ENCODE assay signal across 15 cellular contexts in genomic region chr15:96359371-96359771, GRCh38. TPM values are rescaled to one million over a fixed set of nuclear protein-coding genes. Genes with fewer than 3 reads are reported as not detected.
A peak's percentile ranks its signal among the peaks of the same experiment; 100 is the strongest.
DNase-seq lines count a peak whose midpoint lies in the region; ATAC-seq and TF ChIP-seq lines count a peak whose summit lies in the region.
"Had no signal": no experiment of that assay in that cellular context is flagged by ENCODE, and none has a peak within 500 bp of the region (broad histone marks: within the 10 kb centered on the region; RNA-seq: fewer than 3 reads in every experiment).

No MANE protein-coding gene starts in this region.

- H3K9me3 Mint-ChIP-seq in nephron progenitor cell, result no peaks in the 10 kb centered on the region
- H3K9me3 Mint-ChIP-seq: activated naive CD8-positive, alpha-beta T cell treated with anti-CD3 and anti-CD28 coated beads, Interleukin-2, amount 50 U/mL, for 24 hours had no signal

- H3K9me3 ChIP-seq in adrenal gland (replicated peaks in 1 of 3) (no peaks in the 10 kb centered on the region), right cardiac atrium (ENCODE audit: control insufficient read depth, low read length) (no peaks in the 10 kb centered on the region), psoas muscle (no peaks in the 10 kb centered on the region)
- H3K9me3 ChIP-seq: neutrophil, upper lobe of left lung had no signal

- no peak overlapping the region for H2AFZ ChIP-seq in ACC112 (ENCODE audit: low read length, unreplicated experiment)

- no peaks in the 10 kb centered on the region for H3K27me3 ChIP-seq in ACC112 (ENCODE audit: insufficient read depth, low read length)
- no peaks in the 10 kb centered on the region for H3K27me3 ChIP-seq in adrenal gland
- H3K27me3 ChIP-seq in right cardiac atrium (ENCODE audit: control insufficient read depth, insufficient read depth), result no peaks in the 10 kb centered on the region
- H3K27me3 ChIP-seq in psoas muscle (ENCODE audit: insufficient read depth in 3 of 3, low read length in 2 of 3), result peaks cover 4 to 91% (median 39%) of the 10 kb centered on the region in 3 donors

- TF ChIP-seq CTCF in adrenal gland (IDR thresholded peaks at IDR 0.05) (no peak), psoas muscle (IDR thresholded peaks at IDR 0.05) (no peak), nephron progenitor cell (IDR thresholded peaks at IDR 0.05) (no peak)

- peaks cover 31% of the 10 kb centered on the region for H3K4me1 ChIP-seq in ACC112 (ENCODE audit: control insufficient read depth, insufficient read depth, low read length, unreplicated experiment)
- H3K4me1 ChIP-seq in adrenal gland (replicated peaks in 1 of 2), result peaks cover 8 to 28% of the 10 kb centered on the region in 2 donors
- no peaks in the 10 kb centered on the region for H3K4me1 ChIP-seq in right cardiac atrium (ENCODE audit: control insufficient read depth, insufficient read depth, low read length)
- peaks cover 3% of the 10 kb centered on the region for H3K4me1 ChIP-seq in psoas muscle

- 49 to 54% (median 52%) methylated on average over 17 to 20 of the region's 20 CpGs for WGBS in adrenal gland, 4 donors
- 74% methylated on average over 20 of the region's 20 CpGs for WGBS in right cardiac atrium
- 80 to 84% (median 82%) methylated on average over 20 of the region's 20 CpGs for WGBS in psoas muscle, 3 donors

- peaks cover 63% of the 10 kb centered on the region for H3K4me1 Mint-ChIP-seq in nephron progenitor cell

- H3K36me3 ChIP-seq in ACC112 (ENCODE audit: insufficient read depth, low read length), result no peaks in the 10 kb centered on the region
- H3K36me3 ChIP-seq in adrenal gland (replicated peaks in 1 of 2), result no peaks in the 10 kb centered on the region
- H3K36me3 ChIP-seq in psoas muscle (ENCODE audit: insufficient read depth in 1 of 2, low read depth in 1 of 2), result no peaks in the 10 kb centered on the region
- H3K36me3 ChIP-seq: neutrophil, upper lobe of left lung had no signal

- no peak for TF ChIP-seq POLR2A in adrenal gland (IDR thresholded peaks at IDR 0.05)

- ATAC-seq in right cardiac atrium, result no peak
- no peak for ATAC-seq in psoas muscle
- ATAC-seq in HG03135 (IDR thresholded peaks at IDR 0.05; ENCODE audit: unreplicated experiment), result no peak
- ATAC-seq: activated naive CD8-positive, alpha-beta T cell treated with anti-CD3 and anti-CD28 coated beads, Interleukin-2, amount 50 U/mL, for 24 hours; HCT116 had no signal

- DNase-seq in adrenal gland (no peak), right cardiac atrium (peak in 1 of 3 donors; percentile 22), psoas muscle (no peak), nucleus accumbens (lab: John Stamatoyannopoulos, UW) (no peak), nephron progenitor cell (no peak)
- DNase-seq in activated T-cell treated with anti-CD3 and anti-CD28 coated beads, Interleukin-2, amount 50 U/mL, for 1 hour, result no peak
- DNase-seq: activated CD4-positive, CD25-positive, alpha-beta regulatory T cell treated with anti-CD3 and anti-CD28 coated beads, Interleukin-2, amount 50 U/mL, for 72 hours; activated naive CD8-positive, alpha-beta T cell treated with anti-CD3 and anti-CD28 coated beads, Interleukin-2, amount 50 U/mL, for 24 hours; OCI-M1; stimulated activated CD4-positive, alpha-beta T cell treated with anti-CD3 and anti-CD28 coated beads, Interleukin-15, amount 100 ng/mL, for 24 hours had no signal

- peaks cover 42% of the 10 kb centered on the region for H3K79me2 ChIP-seq in ACC112 (ENCODE audit: control insufficient read depth, insufficient read depth, low read length, unreplicated experiment)

- H3K4me3 ChIP-seq in ACC112 (ENCODE audit: low read depth, low read length), result peak overlapping the region; percentile 87
- peak overlapping the region in 2 of 4 donors; percentile 46 to 60 for H3K4me3 ChIP-seq in adrenal gland
- H3K4me3 ChIP-seq in right cardiac atrium (ENCODE audit: low read length), result peak overlapping the region; percentile 30
- peak overlapping the region; percentile 56 for H3K4me3 ChIP-seq in psoas muscle

- peaks cover 68% of the 10 kb centered on the region for H3K27me3 Mint-ChIP-seq in nephron progenitor cell (ENCODE audit: low read depth, poor library complexity)

- no peak overlapping the region for H3K4me3 Mint-ChIP-seq in nephron progenitor cell
- H3K4me3 Mint-ChIP-seq: activated naive CD8-positive, alpha-beta T cell treated with anti-CD3 and anti-CD28 coated beads, Interleukin-2, amount 50 U/mL, for 24 hours had no signal

- no peak overlapping the region for H3K27ac Mint-ChIP-seq in nephron progenitor cell
- H3K27ac Mint-ChIP-seq: activated naive CD8-positive, alpha-beta T cell treated with anti-CD3 and anti-CD28 coated beads, Interleukin-2, amount 50 U/mL, for 24 hours had no signal

- intact Hi-C loops in adrenal gland (cut with DNase I) (loop anchor here in 1 of 2 donors (10.0 kb wide), 1 partner anchor 875 kb away; no protein-coding TSS in a partner anchor), right cardiac atrium (cut with DNase I) (loop anchor here (2.0 to 10.0 kb wide), 4 partner anchors 218 to 875 kb away; no protein-coding TSS in a partner anchor), psoas muscle (cut with DNase I) (loop anchor here (5.0 to 10.0 kb wide), 4 partner anchors 223 to 1395 kb away; no protein-coding TSS in a partner anchor)

- H3K27ac ChIP-seq in ACC112 (ENCODE audit: low read depth, low read length) (peak overlapping the region; percentile 67), adrenal gland (peak overlapping the region in 3 of 5 donors; percentile 62 to 67 (median 66)), right cardiac atrium (ENCODE audit: low read length) (no peak overlapping the region), psoas muscle (no peak overlapping the region)
- H3K27ac ChIP-seq: neutrophil had no signal

- H3K36me3 Mint-ChIP-seq in nephron progenitor cell (ENCODE audit: low read depth), result no peaks in the 10 kb centered on the region

RNA-seq across cellular contexts. Expression of gene NR2F2, which starts 28.9 kb away (rescaled TPM):
- total RNA-seq in adrenal gland (100 to 1,000 TPM in 2 of 8 donors, 10 to 100 TPM in 6; 22.3 to 113 (median 54.8) TPM), right cardiac atrium (10 to 100 TPM; 44.3 to 68.6 (median 54.8) TPM), psoas muscle (10 to 100 TPM; 14.5 to 17.1 (median 15.7) TPM)
- polyA plus RNA-seq in adrenal gland (10 to 100 TPM; 27.3 to 67.9 (median 37.3) TPM), right cardiac atrium (43.0 TPM), psoas muscle (10 to 100 TPM; 10.3 to 20.1 (median 11.3) TPM)

Comparison
In these comparisons a context has a peak if more than half of its experiments do, and no peak if none do; other contexts are left out.
1. H3K27ac ChIP-seq: peak in ACC112 (single experiment) and adrenal gland (3 of 5); none in right cardiac atrium (single experiment) and psoas muscle (single experiment).